Comparison of ENCODE assay signal across 1 cellular context in genomic region chr4:6640292-6641163, GRCh38.
TF ChIP-seq lines count a peak whose summit lies in the region.

MRFAP1 (plus strand) TSS chr4:6640685; CDS start chr4:6640863, 178 bp downstream.

TF ChIP-seq in GM12878, 131 proteins besides CTCF, POLR2A, EP300 and RAD21 (continued from another document and continues in another):
- TF ChIP-seq E2F8 (IDR thresholded peaks at IDR 0.05; ENCODE audit: low read depth, partially characterized antibody) (peak; percentile 58), FOXM1 (IDR thresholded peaks at IDR 0.05; ENCODE audit: low read depth, low read length) (no peak; the same call in 1 of the 2 replicates), RELA (IDR thresholded peaks at IDR 0.05; ENCODE audit: borderline replicate concordance, partially characterized antibody) (peak; percentile 7), CEBPZ (IDR thresholded peaks at IDR 0.05; ENCODE audit: low read depth, low read length) (no peak), EGR1 (IDR thresholded peaks at IDR 0.05; ENCODE audit: borderline replicate concordance in 1 of 2, low read depth in 2 of 2, low read length in 2 of 2) (peak; percentile 39 to 99; a peak in 2 of 3 replicates), SRF (IDR thresholded peaks at IDR 0.05; ENCODE audit: low read depth in 2 of 2, low read length in 2 of 2) (no peak), ZNF622 (IDR thresholded peaks at IDR 0.05) (no peak), POLR2AphosphoS2 (IDR thresholded peaks at IDR 0.05; ENCODE audit: low read depth, low read length) (peak; percentile 69; the same call in 1 of the 2 replicates), ATF7 (IDR thresholded peaks at IDR 0.05; ENCODE audit: low read depth) (no peak), MTA2 (IDR thresholded peaks at IDR 0.05; ENCODE audit: low read depth) (no peak), CBX5 (IDR thresholded peaks at IDR 0.05; ENCODE audit: low read depth) (0 out of 2 replicates have a peak, but pooled peaks have one; percentile 24), BHLHE40 (IDR thresholded peaks at IDR 0.05; ENCODE audit: borderline replicate concordance in 1 of 2, low read depth in 2 of 2, low read length in 1 of 2) (peak; percentile 92 to 97), SPI1 (IDR thresholded peaks at IDR 0.05; ENCODE audit: borderline replicate concordance, insufficient read depth, low read depth, low read length) (peak; percentile 45; the same call in 1 of the 2 replicates), RB1 (IDR thresholded peaks at IDR 0.05; ENCODE audit: borderline replicate concordance) (no peak), KDM1A (IDR thresholded peaks at IDR 0.05; ENCODE audit: borderline replicate concordance) (no peak), STAT1 (conservative IDR thresholded peaks at IDR 0.05) (0 out of 2 replicates have a peak, but pooled peaks have one; percentile 35), USF1 (IDR thresholded peaks at IDR 0.05; ENCODE audit: borderline replicate concordance, extremely low read length, insufficient read depth, low read depth, low read length) (no peak), ASH2L (IDR thresholded peaks at IDR 0.05; ENCODE audit: borderline replicate concordance, low read depth) (no peak), JUND (IDR thresholded peaks at IDR 0.05; ENCODE audit: low read depth, low read length) (no peak), MYC (IDR thresholded peaks at IDR 0.05; ENCODE audit: insufficient read depth, insufficient read length, insufficient replicate concordance, low read length, severe bottlenecking) (no peak), CHD1 (IDR thresholded peaks at IDR 0.05; ENCODE audit: low read depth, low read length) (no peak), HSF1 (IDR thresholded peaks at IDR 0.05; ENCODE audit: low read depth, low read length) (peak; percentile 67; the same call in 1 of the 2 replicates), IKZF1 (conservative IDR thresholded peaks at IDR 0.05) (peak; percentile 66), SMAD5 (IDR thresholded peaks at IDR 0.05; ENCODE audit: low read depth) (peak; percentile 87), PAX8 (IDR thresholded peaks at IDR 0.05) (no peak), ZBTB33 (IDR thresholded peaks at IDR 0.05) (no peak), MEF2A (IDR thresholded peaks at IDR 0.05; ENCODE audit: insufficient read depth, low read depth, low read length) (0 out of 2 replicates have a peak, but pooled peaks have one; percentile 11), TAF1 (IDR thresholded peaks at IDR 0.05; ENCODE audit: borderline replicate concordance, low read depth, low read length) (peak; percentile 99), KLF5 (IDR thresholded peaks at IDR 0.05; ENCODE audit: partially characterized antibody) (peak; percentile 76), STAT3 (IDR thresholded peaks at IDR 0.05; ENCODE audit: low read depth, low read length) (no peak), ELK1 (IDR thresholded peaks at IDR 0.05; ENCODE audit: low read depth, low read length) (no peak), MEF2B (IDR thresholded peaks at IDR 0.05; ENCODE audit: partially characterized antibody, poor library complexity, severe bottlenecking) (peak; percentile 21), FOXK2 (IDR thresholded peaks at IDR 0.05) (no peak), RCOR1 (conservative IDR thresholded peaks at IDR 0.05; ENCODE audit: low read depth, low read length) (0 out of 2 replicates have a peak, but pooled peaks have one; percentile 35), SKIL (IDR thresholded peaks at IDR 0.05; ENCODE audit: low read depth, poor library complexity, severe bottlenecking) (no peak), NKRF (conservative IDR thresholded peaks at IDR 0.05) (peak; percentile 53; the same call in 1 of the 2 replicates), NR2C1 (IDR thresholded peaks at IDR 0.05) (no peak), ZNF274 (IDR thresholded peaks at IDR 0.05; ENCODE audit: insufficient read depth, insufficient read length) (no peak), YBX1 (IDR thresholded peaks at IDR 0.05) (no peak), DPF2 (IDR thresholded peaks at IDR 0.05) (no peak), BCLAF1 (IDR thresholded peaks at IDR 0.05) (no peak), YY1 (IDR thresholded peaks at IDR 0.05; ENCODE audit: low read depth, low read length) (peak; percentile 96), NR2F1 (conservative IDR thresholded peaks at IDR 0.05) (no peak), BCL11A (IDR thresholded peaks at IDR 0.05; ENCODE audit: low read depth, low read length) (no peak)
